Comparison of ENCODE assay signal across 8 cellular contexts in the genomic region with DNA sequence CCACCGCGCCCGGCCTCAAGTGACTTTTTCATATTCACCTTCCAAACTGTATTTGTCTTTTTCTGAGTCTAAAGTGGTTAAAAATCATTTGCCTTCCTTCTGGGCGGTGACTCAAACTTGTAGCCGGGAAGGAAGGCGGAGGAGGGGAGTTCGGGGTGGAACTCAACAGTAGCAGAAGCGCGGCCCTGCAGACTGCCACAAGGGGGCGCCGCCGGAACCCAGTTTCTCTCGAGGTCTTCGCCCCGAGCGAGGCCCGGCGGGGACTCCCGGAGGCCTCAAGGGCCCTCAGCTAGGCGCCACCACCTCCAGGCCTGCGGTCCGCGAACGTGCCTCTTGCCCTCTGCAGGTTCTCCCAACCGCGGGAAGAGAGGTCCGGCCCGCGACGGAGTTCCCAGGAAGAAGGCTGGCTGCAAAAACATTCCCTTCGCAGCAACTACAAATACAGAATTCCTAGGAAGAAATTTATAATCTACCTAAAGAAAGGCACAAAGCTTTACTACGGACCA. TPM values are rescaled to one million over a fixed set of nuclear protein-coding genes. Genes with fewer than 3 reads are reported as not detected.
DNase-seq lines count a peak whose midpoint lies in the region; ATAC-seq, FAIRE-seq and TF ChIP-seq lines count a peak whose summit lies in the region.

No MANE protein-coding gene starts in this region.

- ATAC-seq in GM21786 (IDR thresholded peaks at IDR 0.05; ENCODE audit: unreplicated experiment) (peak; percentile 86), HG02840 (IDR thresholded peaks at IDR 0.05; ENCODE audit: low FRiP score, unreplicated experiment) (no peak)

- H3K9me3 ChIP-seq in Loucy (ENCODE audit: insufficient read depth, low read depth, low read length) (no peaks in the 10 kb centered on the region), small intestine (ENCODE audit: control insufficient read depth, low read depth) (no peaks in the 10 kb centered on the region)

- H3K4me1 ChIP-seq in Loucy (ENCODE audit: insufficient read depth, low read length, poor library complexity, severe bottlenecking) (no peaks in the 10 kb centered on the region), small intestine (ENCODE audit: control insufficient read depth in 2 of 2, insufficient read depth in 1 of 2, low read depth in 1 of 2, low read length in 1 of 2) (peaks cover 0 to 4% of the 10 kb centered on the region in 2 donors)

- H3K79me2 ChIP-seq in Loucy (ENCODE audit: insufficient read depth, low read length): no peaks in the 10 kb centered on the region

- WGBS in small intestine, 3 donors: 7 to 10% (median 9%) methylated on average over 32 of the region's 32 CpGs

- peak; percentile 69 for TF ChIP-seq CTCF in Loucy (conservative IDR thresholded peaks at IDR 0.05; ENCODE audit: low read length)
- peak; percentile 88 for TF ChIP-seq CTCF in astrocyte of the cerebellum (IDR thresholded peaks at IDR 0.05; ENCODE audit: low read depth, low read length, missing control alignments)

- H3K27me3 ChIP-seq in Loucy (ENCODE audit: insufficient read depth, low read length, poor library complexity, severe bottlenecking) (no peaks in the 10 kb centered on the region), small intestine (ENCODE audit: control insufficient read depth in 2 of 2, insufficient read depth in 2 of 2, low read length in 2 of 2) (no peaks in the 10 kb centered on the region)

- no peak overlapping the region for H2AFZ ChIP-seq in Loucy (ENCODE audit: low read length)

- H3K4me2 ChIP-seq in Loucy (ENCODE audit: low read depth, low read length, poor library complexity, severe bottlenecking): no peak overlapping the region

- no peak for FAIRE-seq in small intestine (lab: Jason Lieb, UNC)

- H4K20me1 ChIP-seq in Loucy (ENCODE audit: insufficient read depth, low read length, poor library complexity, severe bottlenecking): no peaks in the 10 kb centered on the region

- H3K27ac ChIP-seq in small intestine (ENCODE audit: low read depth in 1 of 2, low read length in 1 of 2): no peak overlapping the region

- H3K4me3 ChIP-seq in Loucy (ENCODE audit: low read length, poor library complexity, severe bottlenecking): no peak overlapping the region
- no peak overlapping the region for H3K4me3 ChIP-seq in astrocyte of the cerebellum (ENCODE audit: low read depth, low read length)
- H3K4me3 ChIP-seq in small intestine (ENCODE audit: low read depth in 1 of 2, low read length in 2 of 2): no peak overlapping the region

- H3K9me2 ChIP-seq in Loucy (replicated peaks; ENCODE audit: low read depth, low read length): no peaks in the 10 kb centered on the region

- no peaks in the 10 kb centered on the region for H3F3A ChIP-seq in Loucy (ENCODE audit: low read depth)

- in situ Hi-C loops in astrocyte of the cerebellum (cut with HindIII; ENCODE audit: low sequenced_read_pairs): no loop called here

- no peak overlapping the region for H3K9ac ChIP-seq in Loucy (ENCODE audit: low read depth, low read length, poor library complexity, severe bottlenecking)

- H3K36me3 ChIP-seq in Loucy (ENCODE audit: insufficient read depth, low read length) (no peaks in the 10 kb centered on the region), small intestine (ENCODE audit: control insufficient read depth in 2 of 2, insufficient read depth in 2 of 2, low read length in 2 of 2) (no peaks in the 10 kb centered on the region)

- peak; percentile 54 for DNase-seq in GF-D8 (lab: John Stamatoyannopoulos, UW)
- peak; percentile 27 for DNase-seq in T1000 (lab: John Stamatoyannopoulos, UW)
- DNase-seq in astrocyte of the cerebellum (ENCODE audit: low read depth): peak; percentile 39
- peak in 45 of 51 donors; percentile 4 to 87 (median 65) for DNase-seq in hypothalamus (lab: John Stamatoyannopoulos, UW)
- DNase-seq in small intestine: peak; percentile 80

RNA-seq across cellular contexts. Expression of gene ITM2C, which starts 16.8 kb away (rescaled TPM):
- 100 to 1,000 TPM in 2 of 3 donors, 10 to 100 TPM in 1; 38.9 to 184 (median 153) TPM for polyA plus RNA-seq in small intestine

Comparison
In these comparisons a context has a peak if more than half of its experiments do, and no peak if none do; other contexts are left out.
1. DNase-seq: peak in every context shown above with its lines; median percentile 80 in small intestine; 65 in hypothalamus; 54 in GF-D8; 39 in astrocyte of the cerebellum; 27 in T1000.